Comparison of ENCODE assay signal across 9 cellular contexts in the genomic region with DNA sequence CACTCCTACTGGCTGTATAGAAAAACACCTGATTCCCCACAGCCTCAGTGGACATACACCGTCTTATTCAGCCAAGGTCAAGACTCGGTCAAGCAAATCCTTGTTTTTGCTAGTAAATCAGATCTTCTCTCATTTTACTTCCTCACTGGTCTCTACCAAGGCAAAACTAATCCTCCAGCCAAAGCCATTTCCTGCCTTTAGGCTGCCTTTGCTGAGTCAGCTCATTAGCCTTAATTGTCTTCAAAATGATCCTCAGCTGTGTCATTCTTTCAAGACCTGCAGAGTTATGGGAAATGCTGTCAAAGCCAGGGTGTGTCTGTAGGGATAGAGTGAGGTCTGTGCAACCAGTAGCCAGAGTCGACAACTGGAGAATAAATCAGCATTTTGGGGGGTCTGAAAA.
DNase-seq lines count a peak whose midpoint lies in the region; ATAC-seq lines count a peak whose summit lies in the region.
"Had no signal": no experiment of that assay in that cellular context is flagged by ENCODE, and none has a peak within 500 bp of the region (broad histone marks: within the 10 kb centered on the region; RNA-seq: fewer than 3 reads in every experiment).

No MANE protein-coding gene starts in this region.

- ATAC-seq in GM19463 (IDR thresholded peaks at IDR 0.05; ENCODE audit: unreplicated experiment) (no peak), left colon (no peak), GM19455 (IDR thresholded peaks at IDR 0.05; ENCODE audit: unreplicated experiment) (no peak)

- intact Hi-C loops in left colon (cut with DNase I, micrococcal nuclease): no loop called here

- peak; percentile 0 for DNase-seq in NOMO-1 treated with DMSO at 0.1 percent for 48 hours (lab: John Stamatoyannopoulos, UW; ENCODE audit: unreplicated experiment)
- no peak for DNase-seq in NOMO-1 (lab: John Stamatoyannopoulos, UW; ENCODE audit: unreplicated experiment in 2 of 2)
- peak; percentile 10 for DNase-seq in SK-N-DZ (ENCODE audit: low spot score)
- DNase-seq in foreskin melanocyte: peak; percentile 35
- peak; percentile 45 for DNase-seq in stromal cell of bone marrow (ENCODE audit: low read depth)
- DNase-seq in left colon: no peak
- DNase-seq: NCI-H2227 treated with DMSO at 0.1 percent for 48 hours had no signal

Comparison
In these comparisons a context has a peak if more than half of its experiments do, and no peak if none do; other contexts are left out.
1. DNase-seq: peak in NOMO-1 treated with DMSO at 0.1 percent for 48 hours (single experiment), SK-N-DZ (single experiment), foreskin melanocyte (single experiment) and stromal cell of bone marrow (single experiment); none in NOMO-1 (0 of 2) and left colon (0 of 2).